8 cellular contexts compared by ENCODE assay signal in the genomic region with DNA sequence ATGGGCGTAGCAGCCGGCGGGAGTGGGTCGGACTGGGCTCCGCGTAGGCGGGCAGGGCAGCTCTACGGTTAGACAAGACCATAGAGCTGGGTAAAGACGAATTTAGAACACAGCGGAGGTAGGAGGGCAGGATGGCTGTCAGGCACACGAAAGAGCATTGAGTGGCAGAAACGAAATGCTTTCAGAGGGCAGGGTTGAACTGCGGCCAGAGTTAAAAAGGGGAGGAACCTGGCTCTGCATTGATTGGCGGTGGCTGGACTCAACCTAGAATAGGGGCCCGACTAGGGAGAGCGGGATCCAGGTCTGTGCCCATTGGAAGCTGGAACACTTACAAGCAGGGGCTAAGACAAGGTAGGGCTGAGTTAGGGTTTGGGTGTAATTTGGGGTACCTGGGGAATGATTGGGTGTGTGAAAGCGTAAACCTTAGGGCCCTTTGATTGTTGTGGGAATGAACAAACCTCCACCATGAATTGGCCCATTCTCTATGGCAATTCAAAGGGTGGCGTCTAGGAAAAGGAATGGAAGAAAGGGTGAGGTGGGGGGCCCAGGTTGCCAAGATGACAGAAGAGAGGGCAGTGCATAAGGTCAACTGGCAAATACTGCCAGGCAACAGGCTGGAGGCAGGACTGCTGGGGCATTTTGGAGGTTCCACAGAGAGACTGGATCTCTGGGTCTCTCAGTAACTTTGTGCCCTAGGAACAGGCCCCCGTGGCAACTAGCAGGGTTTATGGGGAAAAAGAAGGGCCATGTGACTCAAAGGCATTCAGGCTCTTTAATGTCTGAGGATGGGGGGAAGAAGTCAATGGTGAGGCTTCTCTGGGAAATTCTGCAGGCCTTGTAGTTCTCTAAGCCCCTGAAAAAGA. TPM values are rescaled to one million over a fixed set of nuclear protein-coding genes. Genes with fewer than 3 reads are reported as not detected.
DNase-seq lines count a peak whose midpoint lies in the region; ATAC-seq and TF ChIP-seq lines count a peak whose summit lies in the region.

No MANE protein-coding gene starts in this region.

- H3K27me3 Mint-ChIP-seq in T-cell: peaks cover 0 to 20% of the 10 kb centered on the region in 2 donors
- peaks cover 1% of the 10 kb centered on the region for H3K27me3 Mint-ChIP-seq in glutamatergic neuron (ENCODE audit: unreplicated experiment)

- no peaks in the 10 kb centered on the region for H3K9me3 Mint-ChIP-seq in T-cell
- peaks cover 2% of the 10 kb centered on the region for H3K9me3 Mint-ChIP-seq in glutamatergic neuron (ENCODE audit: unreplicated experiment)

- H3K4me3 ChIP-seq in skin epidermis: peak overlapping the region; percentile 45 to 69 (median 63)

- H3K27ac Mint-ChIP-seq in T-cell: peak overlapping the region; percentile 89 to 95
- H3K27ac Mint-ChIP-seq in glutamatergic neuron (ENCODE audit: unreplicated experiment): peak overlapping the region; percentile 33

- ATAC-seq in GM21515 (IDR thresholded peaks at IDR 0.05; ENCODE audit: unreplicated experiment) (peak; percentile 10), T-cell (replicated peaks in 1 of 4) (no peak), GM18511 (IDR thresholded peaks at IDR 0.05; ENCODE audit: unreplicated experiment) (no peak)

- H3K4me3 Mint-ChIP-seq in T-cell (peak overlapping the region; percentile 85 to 90 (median 85)), glutamatergic neuron (ENCODE audit: unreplicated experiment) (peak overlapping the region; percentile 91)

- DNase-seq in T-cell (no peak), glutamatergic neuron (no peak), amygdala (lab: John Stamatoyannopoulos, UW) (no peak)
- DNase-seq in stimulated activated CD4-positive, alpha-beta T cell treated with anti-CD3 and anti-CD28 coated beads, Interleukin-4, amount 100 ng/mL, for 24 hours: no peak
- no peak for DNase-seq in stimulated activated CD4-positive, alpha-beta T cell treated with anti-CD3 and anti-CD28 coated beads, Interleukin-12 subunit alpha, Interleukin-12 subunit beta, amount 100 ng/mL, for 4 hours

- H3K4me1 Mint-ChIP-seq in T-cell (peaks cover 34 to 46% (median 43%) of the 10 kb centered on the region in 3 donors), glutamatergic neuron (ENCODE audit: low read depth, unreplicated experiment) (peaks cover 7% of the 10 kb centered on the region)

- no peak for TF ChIP-seq CTCF in glutamatergic neuron (IDR thresholded peaks at IDR 0.05; ENCODE audit: partially characterized antibody, unreplicated experiment)

- POLR2A ChIA-PET in T-cell (lab: Charles Lee): interaction anchor here in 1 of 2 donors (0.8 kb wide), 1 partner anchor 1540 kb away, joined by 4 read pairs; no protein-coding TSS in a partner anchor

- peak overlapping the region in 18 of 21 experiments; percentile 21 to 88 (median 61) for H3K27ac ChIP-seq in skin epidermis

- CTCF ChIA-PET in T-cell (lab: Charles Lee): no interaction called here

- peaks cover 38% of the 10 kb centered on the region for H3K36me3 Mint-ChIP-seq in T-cell
- H3K36me3 Mint-ChIP-seq in glutamatergic neuron (ENCODE audit: unreplicated experiment): no peaks in the 10 kb centered on the region

RNA-seq across cellular contexts. Expression of a gene that starts 0.9 kb away (rescaled TPM):
- total RNA-seq in T-cell (10 to 100 TPM; 28.5 to 40.0 (median 36.0) TPM), glutamatergic neuron (ENCODE audit: unreplicated experiment) (11.9 TPM)

RNA-seq across cellular contexts. Expression of a gene that starts 7.7 kb away (rescaled TPM):
- total RNA-seq in T-cell (100 to 1,000 TPM; 155 to 186 (median 178) TPM), glutamatergic neuron (ENCODE audit: unreplicated experiment) (64.3 TPM)

RNA-seq across cellular contexts. Expression of a gene that starts 21.5 kb away (rescaled TPM):
- total RNA-seq in T-cell (10 to 100 TPM; 17.7 to 37.1 (median 26.5) TPM), glutamatergic neuron (ENCODE audit: unreplicated experiment) (0.49 TPM)

RNA-seq across cellular contexts. Expression of a gene that starts 31.6 kb away (rescaled TPM):
- total RNA-seq in T-cell (1 to 10 TPM in 1 of 5 donors, under 1 TPM in 3, not detected in 1; 0.21 to 1.3 (median 0.81) TPM), glutamatergic neuron (ENCODE audit: unreplicated experiment) (34.2 TPM)

Comparison
In these comparisons a context has a peak if more than half of its experiments do, and no peak if none do; other contexts are left out.
1. RNA of a gene that starts 21.5 kb away (total RNA-seq): 17.7 to 37.1 TPM in T-cell; 0.49 TPM in glutamatergic neuron (single experiment); every median in the first group is over 10 times any median in the second.